Comparison of ENCODE assay signal across 26 cellular contexts in the genomic region with DNA sequence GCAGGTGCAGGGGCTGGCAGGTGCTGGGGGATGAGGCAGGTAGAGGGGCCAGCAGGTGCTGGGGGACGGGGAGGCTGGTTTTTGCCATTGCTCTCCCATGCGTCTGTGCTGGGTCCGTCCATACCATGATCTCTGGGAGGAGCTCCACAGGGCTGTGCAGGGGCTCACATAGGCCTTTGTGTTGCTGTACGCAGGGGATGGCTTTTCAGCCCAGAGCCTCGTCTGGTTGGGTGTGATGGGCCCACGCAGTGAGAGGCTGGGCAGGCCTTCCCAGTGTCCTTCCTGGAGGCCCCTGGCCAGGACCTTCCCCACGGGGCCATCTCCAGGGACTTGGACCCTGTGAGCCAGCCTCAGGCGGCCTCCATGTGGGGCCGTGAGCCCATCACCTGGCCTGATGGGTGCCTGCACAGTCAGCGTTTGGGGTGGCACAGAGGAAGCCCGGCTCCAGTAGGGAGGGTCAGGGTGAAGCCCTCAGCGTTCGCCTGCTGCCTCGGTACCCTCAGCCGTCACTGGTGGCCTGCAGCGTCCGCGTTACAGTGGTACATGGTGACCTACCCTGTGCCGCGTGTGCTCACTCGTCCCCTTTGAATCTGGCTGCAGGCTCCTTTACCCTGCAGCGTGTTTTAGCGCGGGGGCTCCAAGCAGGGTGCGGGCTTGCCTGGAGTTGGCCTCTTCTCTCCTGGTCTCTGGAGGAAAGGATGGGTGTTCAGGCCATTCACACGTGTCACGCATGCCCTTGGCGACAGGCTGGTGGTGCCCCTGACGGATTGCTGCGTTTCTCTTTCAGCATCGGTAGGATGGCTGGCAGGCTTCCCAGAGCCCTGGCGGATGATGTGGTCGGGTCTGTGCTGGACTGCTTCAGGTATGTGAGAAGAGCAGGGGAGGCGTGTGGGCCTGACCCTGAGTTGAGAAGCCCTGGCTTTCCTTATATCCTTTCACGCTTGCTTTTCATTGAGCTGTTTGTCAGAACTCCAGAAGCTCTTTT. TPM values are rescaled to one million over a fixed set of nuclear protein-coding genes. Genes with fewer than 3 reads are reported as not detected.
DNase-seq lines count a peak whose midpoint lies in the region; ATAC-seq and TF ChIP-seq lines count a peak whose summit lies in the region.
"Had no signal": no experiment of that assay in that cellular context is flagged by ENCODE, and none has a peak within 500 bp of the region (broad histone marks: within the 10 kb centered on the region; RNA-seq: fewer than 3 reads in every experiment).

No MANE protein-coding gene starts in this region.

- H3K36me3 ChIP-seq in cardiac muscle cell (no peaks in the 10 kb centered on the region), uterus (no peaks in the 10 kb centered on the region)
- H3K36me3 ChIP-seq: breast epithelium had no signal

- H3K4me3 Mint-ChIP-seq in activated T-helper 17 cell treated with anti-CD3 and anti-CD28 coated beads, Interleukin-2, amount 50 U/mL, for 72 hours, result no peak overlapping the region
- H3K4me3 Mint-ChIP-seq in activated T-cell treated with anti-CD3 and anti-CD28 coated beads, Interleukin-2, amount 50 U/mL, for 72 hours, result no peak overlapping the region
- H3K4me3 Mint-ChIP-seq: activated naive CD8-positive, alpha-beta T cell treated with anti-CD3 and anti-CD28 coated beads, Interleukin-2, amount 10 ng/mL, durations not matched to agents 7 days and 5 days; CD4-positive, CD25-positive, alpha-beta regulatory T cell; dendritic cell treated with granulocyte-macrophage colony-stimulating factor and Interleukin-4, amounts not matched to agents 40 ng/mL and 50 ng/mL, for 4 days; naive thymus-derived CD4-positive, alpha-beta T cell; T-helper 17 cell had no signal

- H3K36me3 Mint-ChIP-seq in activated T-helper 17 cell treated with anti-CD3 and anti-CD28 coated beads, Interleukin-2, amount 50 U/mL, for 72 hours (ENCODE audit: low read depth), result peaks cover 28% of the 10 kb centered on the region
- no peaks in the 10 kb centered on the region for H3K36me3 Mint-ChIP-seq in activated T-cell treated with anti-CD3 and anti-CD28 coated beads, Interleukin-2, amount 50 U/mL, for 72 hours (ENCODE audit: insufficient read depth in 2 of 2)

- no peaks in the 10 kb centered on the region for H3K27me3 Mint-ChIP-seq in activated T-helper 17 cell treated with anti-CD3 and anti-CD28 coated beads, Interleukin-2, amount 50 U/mL, for 72 hours
- no peaks in the 10 kb centered on the region for H3K27me3 Mint-ChIP-seq in activated T-cell treated with anti-CD3 and anti-CD28 coated beads, Interleukin-2, amount 50 U/mL, for 72 hours (ENCODE audit: low read depth)
- H3K27me3 Mint-ChIP-seq: activated naive CD8-positive, alpha-beta T cell treated with anti-CD3 and anti-CD28 coated beads, Interleukin-2, amount 10 ng/mL, durations not matched to agents 7 days and 5 days; CD4-positive, CD25-positive, alpha-beta regulatory T cell; dendritic cell treated with granulocyte-macrophage colony-stimulating factor and Interleukin-4, amounts not matched to agents 40 ng/mL and 50 ng/mL, for 4 days; naive thymus-derived CD4-positive, alpha-beta T cell; T-helper 17 cell had no signal

- TF ChIP-seq POLR2A in uterus (IDR thresholded peaks at IDR 0.05), result no peak

- DNase-seq in cardiac muscle cell (ENCODE audit: low read depth in 1 of 2, low spot score in 1 of 2) (peak in 1 of 2 donors; percentile 31), Right ventricle myocardium inferior (ENCODE audit: missing footprints) (no peak), glomerular visceral epithelial cell (ENCODE audit: extremely low spot score) (peak; percentile 18), uterus (peak; percentile 53 to 54), CD1c-positive myeloid dendritic cell (ENCODE audit: extremely low spot score) (no peak)
- DNase-seq in activated T-cell treated with anti-CD3 and anti-CD28 coated beads, Interleukin-2, amount 50 U/mL, for 72 hours, result no peak
- DNase-seq: activated CD4-positive, alpha-beta T cell treated with anti-CD3 and anti-CD28 coated beads, Interleukin-2, amount 50 U/mL, for 1 hour; activated naive CD8-positive, alpha-beta T cell treated with anti-CD3 and anti-CD28 coated beads, Interleukin-2, amount 10 ng/mL, durations not matched to agents 7 days and 5 days; CD4-positive, CD25-positive, alpha-beta regulatory T cell; GF-D8; head of caudate nucleus; KG1; left colon; mesendoderm; naive thymus-derived CD4-positive, alpha-beta T cell; NCI-H187 treated with DMSO at 0.1 percent for 48 hours; Peyer's patch; stimulated activated CD8-positive, alpha-beta memory T cell treated with anti-CD3 and anti-CD28 coated beads, Interleukin-4, amount 100 ng/mL, for 48 hours; T-helper 17 cell had no signal

- no peak for ATAC-seq in Right ventricle myocardium inferior
- ATAC-seq in activated T-helper 17 cell treated with anti-CD3 and anti-CD28 coated beads, Interleukin-2, amount 50 U/mL, for 72 hours (replicated peaks), result no peak
- no peak for ATAC-seq in activated T-cell treated with anti-CD3 and anti-CD28 coated beads, Interleukin-2, amount 50 U/mL, for 72 hours (replicated peaks in 1 of 2)
- ATAC-seq: left colon; naive thymus-derived CD4-positive, alpha-beta T cell; sciatic nerve; T-helper 17 cell had no signal

- intact Hi-C loops in Right ventricle myocardium inferior (cut with DNase I), result no loop called here
- intact Hi-C loops in uterus (cut with DNase I; ENCODE audit: low total_unique reads), result no loop called here

- H3K4me3 ChIP-seq in cardiac muscle cell (no peak overlapping the region), uterus (no peak overlapping the region)
- H3K4me3 ChIP-seq: breast epithelium, Peyer's patch, upper lobe of left lung had no signal

- peaks cover 27% of the 10 kb centered on the region for H3K4me1 ChIP-seq in cardiac muscle cell (ENCODE audit: low read depth)
- H3K4me1 ChIP-seq in uterus, result peaks cover 3 to 6% of the 10 kb centered on the region in 2 donors
- H3K4me1 ChIP-seq: Peyer's patch, upper lobe of left lung had no signal

- no peaks in the 10 kb centered on the region for H3K4me1 Mint-ChIP-seq in activated T-helper 17 cell treated with anti-CD3 and anti-CD28 coated beads, Interleukin-2, amount 50 U/mL, for 72 hours
- no peaks in the 10 kb centered on the region for H3K4me1 Mint-ChIP-seq in activated T-cell treated with anti-CD3 and anti-CD28 coated beads, Interleukin-2, amount 50 U/mL, for 72 hours (ENCODE audit: low read depth)
- H3K4me1 Mint-ChIP-seq: CD4-positive, CD25-positive, alpha-beta regulatory T cell had no signal

- no peaks in the 10 kb centered on the region for H3K9me3 Mint-ChIP-seq in activated T-helper 17 cell treated with anti-CD3 and anti-CD28 coated beads, Interleukin-2, amount 50 U/mL, for 72 hours
- H3K9me3 Mint-ChIP-seq in activated T-cell treated with anti-CD3 and anti-CD28 coated beads, Interleukin-2, amount 50 U/mL, for 72 hours, result no peaks in the 10 kb centered on the region
- H3K9me3 Mint-ChIP-seq: activated naive CD8-positive, alpha-beta T cell treated with anti-CD3 and anti-CD28 coated beads, Interleukin-2, amount 10 ng/mL, durations not matched to agents 7 days and 5 days; CD4-positive, CD25-positive, alpha-beta regulatory T cell; dendritic cell treated with granulocyte-macrophage colony-stimulating factor and Interleukin-4, amounts not matched to agents 40 ng/mL and 50 ng/mL, for 4 days had no signal

- H3K27me3 ChIP-seq in cardiac muscle cell, result no peaks in the 10 kb centered on the region
- H3K27me3 ChIP-seq in uterus, result no peaks in the 10 kb centered on the region
- H3K27me3 ChIP-seq: breast epithelium, Peyer's patch, upper lobe of left lung had no signal

- no peak for TF ChIP-seq CTCF in cardiac muscle cell (IDR thresholded peaks at IDR 0.05; ENCODE audit: low read depth, low read length)
- TF ChIP-seq CTCF in uterus (IDR thresholded peaks at IDR 0.05), result no peak

- H3K27ac ChIP-seq in cardiac muscle cell, result peak overlapping the region; percentile 69
- H3K27ac ChIP-seq in uterus, result peak overlapping the region in 1 of 2 donors; percentile 16
- H3K27ac ChIP-seq: breast epithelium, Peyer's patch, upper lobe of left lung had no signal

- H3K9me3 ChIP-seq in cardiac muscle cell (ENCODE audit: low read depth), result no peaks in the 10 kb centered on the region
- H3K9me3 ChIP-seq in uterus, result no peaks in the 10 kb centered on the region
- H3K9me3 ChIP-seq: breast epithelium, Peyer's patch, upper lobe of left lung had no signal

- H3K27ac Mint-ChIP-seq in activated T-helper 17 cell treated with anti-CD3 and anti-CD28 coated beads, Interleukin-2, amount 50 U/mL, for 72 hours, result peak overlapping the region; percentile 33
- no peak overlapping the region for H3K27ac Mint-ChIP-seq in activated T-cell treated with anti-CD3 and anti-CD28 coated beads, Interleukin-2, amount 50 U/mL, for 72 hours
- H3K27ac Mint-ChIP-seq: activated naive CD8-positive, alpha-beta T cell treated with anti-CD3 and anti-CD28 coated beads, Interleukin-2, amount 10 ng/mL, durations not matched to agents 7 days and 5 days; dendritic cell treated with granulocyte-macrophage colony-stimulating factor and Interleukin-4, amounts not matched to agents 40 ng/mL and 50 ng/mL, for 4 days; naive thymus-derived CD4-positive, alpha-beta T cell; T-helper 17 cell had no signal

RNA-seq across cellular contexts. Expression of a gene that starts 30.6 kb away (rescaled TPM):
- total RNA-seq in cardiac muscle cell (0.07 TPM in 1 of 2 replicates, not detected in the other), Right ventricle myocardium inferior (not detected), uterus (under 1 TPM in 2 of 4 donors, not detected in 2; under 0.01 to 0.07 TPM)
- polyA plus RNA-seq in cardiac muscle cell, result 0.14 and 0.49 TPM in 2 replicates
- total RNA-seq in activated T-helper 17 cell treated with anti-CD3 and anti-CD28 coated beads, Interleukin-2, amount 50 U/mL, for 72 hours, result not detected
- total RNA-seq in activated T-cell treated with anti-CD3 and anti-CD28 coated beads, Interleukin-2, amount 50 U/mL, for 72 hours, result not detected
- total RNA-seq: activated naive CD8-positive, alpha-beta T cell treated with anti-CD3 and anti-CD28 coated beads, Interleukin-2, amount 10 ng/mL, durations not matched to agents 7 days and 5 days; CD4-positive, CD25-positive, alpha-beta regulatory T cell; left colon; naive thymus-derived CD4-positive, alpha-beta T cell; Peyer's patch; sciatic nerve; SK-MEL-5; T-helper 17 cell had no signal
- polyA plus RNA-seq: AG04450 had no signal

RNA-seq across cellular contexts. Expression of a gene that starts 57.3 kb away (rescaled TPM):
- total RNA-seq in cardiac muscle cell (32.1 and 55.7 TPM in 2 replicates), Right ventricle myocardium inferior (43.4 TPM), uterus (100 to 1,000 TPM in 1 of 4 donors, 10 to 100 TPM in 3; 35.9 to 142 (median 61.3) TPM)
- polyA plus RNA-seq in cardiac muscle cell, result 66.0 and 106 TPM in 2 replicates
- total RNA-seq in activated T-helper 17 cell treated with anti-CD3 and anti-CD28 coated beads, Interleukin-2, amount 50 U/mL, for 72 hours, result 100 to 1,000 TPM; 111 to 139 TPM
- 100 to 1,000 TPM; 112 to 134 TPM for total RNA-seq in activated T-cell treated with anti-CD3 and anti-CD28 coated beads, Interleukin-2, amount 50 U/mL, for 72 hours

Comparison
In these comparisons a context has a peak if more than half of its experiments do, and no peak if none do; other contexts are left out.
1. DNase-seq: peak in glomerular visceral epithelial cell (single experiment) and uterus (2 of 2); none in Right ventricle myocardium inferior (single experiment), activated T-cell treated with anti-CD3 and anti-CD28 coated beads, Interleukin-2, amount 50 U/mL, for 72 hours (0 of 2) and CD1c-positive myeloid dendritic cell (single experiment).